Comparison of ENCODE assay signal across 8 cellular contexts in genomic region chr3:101512521-101513418, GRCh38. TPM values are rescaled to one million over a fixed set of nuclear protein-coding genes. Genes with fewer than 3 reads are reported as not detected.
DNase-seq lines count a peak whose midpoint lies in the region; ATAC-seq and TF ChIP-seq lines count a peak whose summit lies in the region.

Gene SENP7, minus strand, starts transcription at chr3:101513212. Its CDS starts 82 bp downstream, at chr3:101513130.

- peaks cover 10% of the 10 kb centered on the region for H3K36me3 ChIP-seq in neural cell (ENCODE audit: insufficient read depth, low read length)
- no peaks in the 10 kb centered on the region for H3K36me3 ChIP-seq in stomach

- H3K4me2 ChIP-seq in neural cell (ENCODE audit: low read length): peak within 1 kb of the TSS; percentile 86

- peak; percentile 41 for TF ChIP-seq EP300 in neural cell (conservative IDR thresholded peaks at IDR 0.05; ENCODE audit: poor library complexity, severe bottlenecking)
- no peak for TF ChIP-seq EP300 in stomach (IDR thresholded peaks at IDR 0.05)

- H3K27me3 ChIP-seq in neural cell (ENCODE audit: insufficient read depth, low read depth, low read length): no peaks in the 10 kb centered on the region
- H3K27me3 ChIP-seq in stomach: peaks cover 0 to 10% (median 0%) of the 10 kb centered on the region in 3 donors

- H3F3A ChIP-seq in neural cell (ENCODE audit: insufficient read depth, low read length, poor library complexity, severe bottlenecking): no peaks in the 10 kb centered on the region

- TF ChIP-seq POLR2A in Raji (IDR thresholded peaks at IDR 0.05; ENCODE audit: insufficient read depth, low read depth, low read length) (peak; percentile 58), stomach (IDR thresholded peaks at IDR 0.05) (no peak)

- no peaks in the 10 kb centered on the region for H4K20me1 ChIP-seq in neural cell (ENCODE audit: insufficient read depth)

- 0 to 1% (median 1%) methylated on average over 47 to 59 of the region's 59 CpGs for WGBS in stomach, 5 donors

- H3K4me1 ChIP-seq in stomach: peaks cover 4 to 44% (median 14%) of the 10 kb centered on the region in 4 donors

- intact Hi-C loops in stomach (cut with DNase I; ENCODE audit: low total_unique reads): no loop called here

- H3K27ac ChIP-seq in neural cell (ENCODE audit: low read length) (peak within 1 kb of the TSS; percentile 98), stomach (peak within 1 kb of the TSS; percentile 84 to 96 (median 94))

- peak; percentile 85 for DNase-seq in DMS114 treated with DMSO at 0.1 percent for 48 hours (lab: John Stamatoyannopoulos, UW; ENCODE audit: unreplicated experiment)
- DNase-seq in LHCN-M2 (ENCODE audit: low read depth): peak; percentile 75
- DNase-seq in activated gamma-delta T cell (lab: John Stamatoyannopoulos, UW): peak; percentile 22
- DNase-seq in fibroblast of the conjunctiva (ENCODE audit: low read depth): peak; percentile 78
- DNase-seq in stomach: peak; percentile 83

- H3K9me3 ChIP-seq in neural cell (ENCODE audit: low read length) (no peaks in the 10 kb centered on the region), stomach (no peaks in the 10 kb centered on the region)

- H2AFZ ChIP-seq in neural cell (ENCODE audit: low read depth, low read length): peak within 1 kb of the TSS; percentile 94

- H3K79me2 ChIP-seq in neural cell (replicated peaks; ENCODE audit: insufficient read depth, low read length): peaks cover 35% of the 10 kb centered on the region

- TF ChIP-seq CTCF in neural cell (IDR thresholded peaks at IDR 0.05; ENCODE audit: poor library complexity, severe bottlenecking) (no peak), stomach (IDR thresholded peaks at IDR 0.05) (no peak)

- peak; percentile 61 for ATAC-seq in GM21717 (IDR thresholded peaks at IDR 0.05; ENCODE audit: unreplicated experiment)

- H3K4me3 ChIP-seq in neural cell (ENCODE audit: low read length): peak within 1 kb of the TSS; percentile 76
- H3K4me3 ChIP-seq in stomach: peak within 1 kb of the TSS; percentile 82 to 92 (median 86)

- no peaks in the 10 kb centered on the region for H3K9me2 ChIP-seq in neural cell (ENCODE audit: insufficient read depth, low read length)

- no peak for TF ChIP-seq RAD21 in neural cell (conservative IDR thresholded peaks at IDR 0.05)

- peak within 1 kb of the TSS; percentile 98 for H3K9ac ChIP-seq in neural cell (ENCODE audit: low read length)

TF ChIP-seq in neural cell, 6 proteins besides CTCF, POLR2A, EP300 and RAD21:
- peak; percentile 79 for TF ChIP-seq POLR2AphosphoS5 (IDR thresholded peaks at IDR 0.05)
- TF ChIP-seq MXI1 (conservative IDR thresholded peaks at IDR 0.05; ENCODE audit: poor library complexity, severe bottlenecking): peak; percentile 63
- TF ChIP-seq TAF1 (IDR thresholded peaks at IDR 0.05; ENCODE audit: low read depth): peak; percentile 75
- TF ChIP-seq EZH2 (IDR thresholded peaks at IDR 0.05; ENCODE audit: borderline replicate concordance, insufficient read depth, low read length, poor library complexity, severe bottlenecking): no peak
- TF ChIP-seq REST (IDR thresholded peaks at IDR 0.05; ENCODE audit: borderline replicate concordance): peak; percentile 87

RNA-seq across cellular contexts. Expression of gene SENP7, which starts in this region (rescaled TPM):
- total RNA-seq in LHCN-M2 (2014; rRNA removed): 8.1 and 9.2 TPM in 2 replicates
- 1.9 TPM for polyA plus RNA-seq in LHCN-M2 (2012)
- 264 and 273 TPM in 2 replicates for polyA plus RNA-seq in neural cell
- 257 and 275 TPM in 2 replicates for polyA minus RNA-seq in neural cell
- total RNA-seq in stomach: 10 to 100 TPM in 4 of 5 donors, 1 to 10 TPM in 1; 1.4 to 93.1 (median 29.8) TPM
- polyA plus RNA-seq in stomach: 1 to 10 TPM; 3.1 to 7.3 (median 3.8) TPM

Comparison
In these comparisons a context has a peak if more than half of its experiments do, and no peak if none do; other contexts are left out.
1. Peak in every context shown above with its lines: DNase-seq, ATAC-seq, H3K4me3 ChIP-seq and H3K27ac ChIP-seq.
2. RNA of gene SENP7 (polyA plus RNA-seq): 264 to 273 TPM in neural cell; 3.1 to 7.3 TPM in stomach; every median in the first group is over 10 times any median in the second.
3. DNase-seq: peak in every context shown above with its lines; median percentile 85 in DMS114 treated with DMSO at 0.1 percent for 48 hours; 83 in stomach; 78 in fibroblast of the conjunctiva; 75 in LHCN-M2; 22 in activated gamma-delta T cell.